In the genomic region with DNA sequence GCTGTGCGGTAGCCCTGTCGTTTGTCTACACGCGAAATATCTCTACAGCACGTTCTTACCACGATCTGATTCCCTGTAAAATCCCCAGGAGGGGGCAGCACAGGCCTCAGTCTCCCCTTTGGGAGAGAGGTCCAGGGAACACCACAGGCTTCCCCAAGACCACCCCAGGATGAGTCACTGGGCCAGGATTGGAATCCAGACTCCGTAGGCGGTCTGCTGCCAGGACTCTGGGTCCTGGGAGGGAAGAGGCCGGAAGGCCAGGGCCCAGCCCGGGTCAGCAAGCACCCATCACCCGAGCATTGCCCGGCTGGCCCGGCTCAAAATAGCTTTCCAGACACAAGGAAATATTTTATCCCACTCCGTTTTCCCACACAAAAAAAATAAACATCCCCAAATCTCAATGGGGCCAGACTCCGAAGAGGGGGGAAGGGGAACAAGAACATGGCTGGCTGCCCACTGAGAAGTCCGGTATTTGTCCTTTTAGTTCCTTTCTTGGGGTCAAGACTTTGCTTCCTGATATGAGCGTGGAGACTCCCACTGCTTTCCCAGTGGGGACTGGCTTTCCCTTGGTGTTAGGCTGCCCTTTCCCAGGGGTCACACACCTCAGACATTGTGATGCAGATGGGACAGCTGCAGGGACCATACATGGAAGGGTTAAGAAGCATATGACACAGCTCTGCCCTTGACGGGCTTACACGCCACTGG, we compare ENCODE assay signal across 11 cellular contexts.
DNase-seq lines count a peak whose midpoint lies in the region; ATAC-seq, FAIRE-seq and TF ChIP-seq lines count a peak whose summit lies in the region.
"Had no signal": no experiment of that assay in that cellular context is flagged by ENCODE, and none has a peak within 500 bp of the region (broad histone marks: within the 10 kb centered on the region; RNA-seq: fewer than 3 reads in every experiment).

No MANE protein-coding gene starts in this region.

- H2BK20ac ChIP-seq in H1 (ENCODE audit: low read length): 0 out of 2 replicates have a peak overlapping the region, but pooled peaks have one; percentile 32

- H3K79me2 ChIP-seq in H1 (ENCODE audit: control insufficient read depth in 1 of 2, insufficient read depth in 2 of 2, low read length in 2 of 2): no peaks in the 10 kb centered on the region

- TF ChIP-seq POLR2A in H1 (IDR thresholded peaks at IDR 0.05; ENCODE audit: control extremely low read depth in 1 of 2, low read depth in 2 of 2, low read length in 2 of 2) (no peak), right lobe of liver (IDR thresholded peaks at IDR 0.05) (no peak)

- H2AFZ ChIP-seq in H1 (ENCODE audit: low read length): peak overlapping the region; percentile 73

- H4K8ac ChIP-seq in H1 (ENCODE audit: extremely low read depth, insufficient read depth, low read length): peak overlapping the region; percentile 22; the same call in 1 of the 2 replicates

- FAIRE-seq in H1 (lab: Jason Lieb, UNC): no peak
- no peak for FAIRE-seq in D721Med (lab: Jason Lieb, UNC)

- H3K56ac ChIP-seq in H1 (replicated peaks; ENCODE audit: insufficient read length, low read depth, low read length): no peak overlapping the region

- no peaks in the 10 kb centered on the region for H3K9me3 Mint-ChIP-seq in Caco-2 (ENCODE audit: unreplicated experiment)

- POLR2A ChIA-PET in H1 (lab: Charles Lee; ENCODE audit: partially characterized antibody): interaction anchor here (1.6 kb wide), 1 partner anchor 24 kb away, joined by 4 read pairs; no protein-coding TSS in a partner anchor
- POLR2A ChIA-PET in Caco-2 (lab: Charles Lee): no interaction called here

- no peak overlapping the region for H3K14ac ChIP-seq in H1 (ENCODE audit: insufficient read length)

- no peak overlapping the region for H3K23ac ChIP-seq in H1 (ENCODE audit: insufficient read length)

- H3K18ac ChIP-seq in H1 (ENCODE audit: extremely low read depth, low read length): no peak overlapping the region

- H3K23me2 ChIP-seq in H1 (ENCODE audit: low read depth, low read length): no peaks in the 10 kb centered on the region

- H3K9ac ChIP-seq in H1 (replicated peaks in 1 of 4; ENCODE audit: extremely low read depth in 1 of 4, low read depth in 3 of 4, low read length in 3 of 4): no peak overlapping the region
- H3K9ac ChIP-seq: KMS-11 had no signal

- peak overlapping the region; percentile 65; the same call in 1 of the 2 replicates for H2BK15ac ChIP-seq in H1 (ENCODE audit: low read length)

- CTCF ChIA-PET in H1 (lab: Charles Lee; ENCODE audit: partially characterized antibody): interaction anchor here (0.7 to 6.0 kb wide), 14 partner anchors 10 to 154 kb away, joined by 3 to 62 read pairs (median 4); no protein-coding TSS in a partner anchor
- CTCF ChIA-PET in Caco-2 (lab: Charles Lee): no interaction called here

- H2BK120ac ChIP-seq in H1 (replicated peaks; ENCODE audit: low read depth, low read length): no peak overlapping the region

- H3K79me1 ChIP-seq in H1 (ENCODE audit: low read depth, low read length): no peaks in the 10 kb centered on the region

- peak; percentile 59 to 78 (median 66) for ATAC-seq in right lobe of liver
- ATAC-seq in thoracic aorta (ENCODE audit: insufficient number of reproducible peaks, low FRiP score, low read depth): peak; percentile 53

- no peak overlapping the region for H4K91ac ChIP-seq in H1 (replicated peaks; ENCODE audit: insufficient read length, low read length)

- H2AK5ac ChIP-seq in H1 (ENCODE audit: low read depth, low read length): 0 out of 2 replicates have a peak overlapping the region, but pooled peaks have one; percentile 30

- H3K9me3 ChIP-seq in H1 (ENCODE audit: insufficient read depth in 2 of 2, low read depth in 1 of 2, low read length in 1 of 2) (peaks cover 0 to 9% of the 10 kb centered on the region in 2 experiments; a peak in 1 of 4 replicates), right lobe of liver (no peaks in the 10 kb centered on the region), thoracic aorta (no peaks in the 10 kb centered on the region), Caco-2 (no peaks in the 10 kb centered on the region)

- no peaks in the 10 kb centered on the region for H3K36me3 Mint-ChIP-seq in Caco-2 (ENCODE audit: insufficient read depth, unreplicated experiment)

- H3K4me3 ChIP-seq in H1 (ENCODE audit: extremely low read depth in 1 of 4, insufficient read depth in 2 of 4, low read depth in 3 of 4, low read length in 4 of 4): no peak overlapping the region
- no peak overlapping the region for H3K4me3 ChIP-seq in right lobe of liver
- H3K4me3 ChIP-seq in thoracic aorta: peak overlapping the region; percentile 24
- H3K4me3 ChIP-seq in Caco-2 (ENCODE audit: low read depth, low read length): no peak overlapping the region

- H3K36me3 ChIP-seq in H1 (ENCODE audit: control insufficient read depth in 2 of 4, insufficient read depth in 4 of 4, low read length in 3 of 4): no peaks in the 10 kb centered on the region
- H3K36me3 ChIP-seq in right lobe of liver: no peaks in the 10 kb centered on the region
- H3K36me3 ChIP-seq in thoracic aorta: no peaks in the 10 kb centered on the region
- no peaks in the 10 kb centered on the region for H3K36me3 ChIP-seq in Caco-2 (ENCODE audit: control insufficient read depth, insufficient read depth, low read length)

- intact Hi-C loops in right lobe of liver (cut with DNase I): no loop called here
- intact Hi-C loops in Caco-2 (cut with micrococcal nuclease; ENCODE audit: unreplicated experiment): no loop called here

- H3K27ac Mint-ChIP-seq in Caco-2 (ENCODE audit: unreplicated experiment): no peak overlapping the region

- H3K4me3 Mint-ChIP-seq in Caco-2 (ENCODE audit: unreplicated experiment): no peak overlapping the region

- no peak overlapping the region for H4K5ac ChIP-seq in H1 (ENCODE audit: insufficient read length, low read depth, low read length)

- no TSS peak for BruUV-seq in Caco-2 (replicated peaks; lab: Mats Ljungman, UMichigan)

- H3K4me2 ChIP-seq in H1 (ENCODE audit: insufficient read depth in 1 of 2, low read depth in 2 of 2, low read length in 2 of 2): no peak overlapping the region; a peak in 1 of 4 replicates
- H3K4me2 ChIP-seq: KMS-11 had no signal

- H3K4ac ChIP-seq in H1 (replicated peaks; ENCODE audit: insufficient read length, low read depth, low read length): no peak overlapping the region

- H3K27me3 ChIP-seq in H1 (replicated peaks in 1 of 4; ENCODE audit: control insufficient read depth in 3 of 4, extremely low read depth in 1 of 4, insufficient read depth in 3 of 4, low read length in 3 of 4) (no peaks in the 10 kb centered on the region), right lobe of liver (no peaks in the 10 kb centered on the region), thoracic aorta (replicated peaks; ENCODE audit: insufficient read depth) (no peaks in the 10 kb centered on the region), Caco-2 (replicated peaks; ENCODE audit: control insufficient read depth, insufficient read depth, low read length) (no peaks in the 10 kb centered on the region)

- H2BK12ac ChIP-seq in H1 (ENCODE audit: low read depth, low read length): peak overlapping the region; percentile 18; the same call in 1 of the 2 replicates

- H3K4me1 ChIP-seq in H1 (replicated peaks in 1 of 4; ENCODE audit: control insufficient read depth in 3 of 4, insufficient read depth in 4 of 4, low read length in 3 of 4) (peaks cover 0 to 11% (median 2%) of the 10 kb centered on the region in 4 experiments; a peak in 5 of 7 replicates), right lobe of liver (no peaks in the 10 kb centered on the region), thoracic aorta (ENCODE audit: control insufficient read depth in 1 of 2, low read depth in 2 of 2) (peaks cover 18 to 35% of the 10 kb centered on the region in 2 donors), Caco-2 (peaks cover 40% of the 10 kb centered on the region)

- DNase-seq in NCI-H69 (lab: John Stamatoyannopoulos, UW): peak; percentile 13
- peak in 1 of 2 experiments; percentile 72 for DNase-seq in H1 (ENCODE audit: low read depth in 1 of 2, low spot score in 2 of 2)
- DNase-seq in right lobe of liver: peak in 1 of 3 donors; percentile 64
- DNase-seq in thoracic aorta (ENCODE audit: low spot score): peak; percentile 41
- no peak for DNase-seq in Caco-2
- DNase-seq in D721Med (ENCODE audit: insufficient read length, low spot score): no peak
- DNase-seq in stimulated activated naive CD4-positive, alpha-beta T cell treated with Interleukin-2 at 50 U/mL for 16 hours (lab: John Stamatoyannopoulos, UW): no peak
- DNase-seq in GM19238 (ENCODE audit: insufficient read length, low spot score): no peak
- DNase-seq: HCEC 1CT, SHP77 treated with DMSO at 0.1 percent for 48 hours had no signal

- H2BK5ac ChIP-seq in H1 (ENCODE audit: low read depth, low read length): 0 out of 2 replicates have a peak overlapping the region, but pooled peaks have one; percentile 56

- peak; percentile 50 to 66 for TF ChIP-seq RAD21 in H1 (IDR thresholded peaks at IDR 0.05 in 1 of 2, conservative IDR thresholded peaks at IDR 0.05 in 1 of 2; ENCODE audit: low read depth in 2 of 2, low read length in 2 of 2)

- TF ChIP-seq EP300 in H1 (IDR thresholded peaks at IDR 0.05; ENCODE audit: borderline replicate concordance in 1 of 2, low read depth in 2 of 2, low read length in 2 of 2): no peak

- no peaks in the 10 kb centered on the region for H3K27me3 Mint-ChIP-seq in Caco-2 (ENCODE audit: insufficient read depth, unreplicated experiment)

- H3K27ac ChIP-seq in H1 (ENCODE audit: low read depth, low read length) (no peak overlapping the region), right lobe of liver (peak overlapping the region; percentile 40 to 79 (median 55)), thoracic aorta (peak overlapping the region; percentile 67 to 79)
- H3K27ac ChIP-seq: KMS-11 had no signal

- TF ChIP-seq CTCF in H1 (IDR thresholded peaks at IDR 0.05; ENCODE audit: control extremely low read depth in 1 of 3, insufficient read depth in 1 of 3, low read depth in 1 of 3, low read length in 3 of 3) (peak; percentile 18 to 48 (median 40); a peak in 3 of 4 replicates), right lobe of liver (IDR thresholded peaks at IDR 0.05) (peak in 3 of 4 donors; percentile 4 to 23 (median 10)), thoracic aorta (IDR thresholded peaks at IDR 0.05) (peak; percentile 31), Caco-2 (IDR thresholded peaks at IDR 0.05; ENCODE audit: insufficient read depth in 1 of 2, low read depth in 1 of 2, low read length in 1 of 2, severe bottlenecking in 1 of 2, unreplicated experiment in 1 of 2) (no peak), D721Med (IDR thresholded peaks at IDR 0.05; ENCODE audit: insufficient read depth, missing control alignments) (no peak)

- 90% methylated on average over 19 of the region's 19 CpGs; no CpG with 5 or more reads in 1 of the 2 experiments for WGBS in H1 (ENCODE audit: extremely low coverage in 1 of 2, insufficient coverage in 1 of 2, insufficient read length in 1 of 2, insufficient replicate concordance in 2 of 2, low coverage in 1 of 2, low lambda C conversion rate in 2 of 2, missing lambda C conversion rate in 1 of 2), 2 experiments
- 52% methylated on average over 6 of the region's 19 CpGs for WGBS in right lobe of liver (ENCODE audit: insufficient coverage, low coverage, low lambda C conversion rate, missing lambda C conversion rate)

- peaks cover 33% of the 10 kb centered on the region for H3K4me1 Mint-ChIP-seq in Caco-2 (ENCODE audit: low read depth, unreplicated experiment)

- H4K20me1 ChIP-seq in H1 (replicated peaks in 1 of 2; ENCODE audit: control insufficient read depth in 1 of 2, insufficient read depth in 2 of 2, low read length in 2 of 2): no peaks in the 10 kb centered on the region

Comparison
In these comparisons a context has a peak if more than half of its experiments do, and no peak if none do; other contexts are left out.
1. DNase-seq: peak in NCI-H69 (single experiment) and thoracic aorta (single experiment); none in Caco-2 (0 of 2), D721Med (single experiment), stimulated activated naive CD4-positive, alpha-beta T cell treated with Interleukin-2 at 50 U/mL for 16 hours (single experiment) and GM19238 (single experiment).
2. CTCF ChIP-seq: peak in H1 (3 of 3), right lobe of liver (3 of 4) and thoracic aorta (single experiment); none in Caco-2 (0 of 2) and D721Med (single experiment).